Comparison of ENCODE assay signal across 9 cellular contexts in genomic region chr6:32109114-32109764, GRCh38. TPM values are rescaled to one million over a fixed set of nuclear protein-coding genes. Genes with fewer than 3 reads are reported as not detected.
DNase-seq lines count a peak whose midpoint lies in the region; ATAC-seq and TF ChIP-seq lines count a peak whose summit lies in the region.
"Had no signal": no experiment of that assay in that cellular context is flagged by ENCODE, and none has a peak within 500 bp of the region (broad histone marks: within the 10 kb centered on the region; RNA-seq: fewer than 3 reads in every experiment).

Gene TNXB (minus strand): TSS chr6:32109338. CDS start chr6:32098198, 11,140 bp downstream.

- no peak for TF ChIP-seq CTCF in natural killer cell (IDR thresholded peaks at IDR 0.05)

- H3K4me1 Mint-ChIP-seq in activated naive CD8-positive, alpha-beta T cell (ENCODE audit: low read depth): peaks cover 26% of the 10 kb centered on the region
- peaks cover 21% of the 10 kb centered on the region for H3K4me1 Mint-ChIP-seq in activated naive CD8-positive, alpha-beta T cell treated with anti-CD3 and anti-CD28 coated beads for 36 hours
- peaks cover 7 to 33% of the 10 kb centered on the region in 2 donors for H3K4me1 Mint-ChIP-seq in natural killer cell

- DNase-seq in activated naive CD8-positive, alpha-beta T cell treated with anti-CD3 and anti-CD28 coated beads for 36 hours: no peak
- DNase-seq in natural killer cell: no peak
- no peak for DNase-seq in NCI-H2081 treated with DMSO at 0.1 percent for 48 hours (lab: John Stamatoyannopoulos, UW)
- no peak for DNase-seq in amniotic stem cell (lab: John Stamatoyannopoulos, UW)
- DNase-seq in SW480 (ENCODE audit: low spot score): no peak
- DNase-seq: NCI-H345 had no signal

- H3K27me3 Mint-ChIP-seq in activated naive CD8-positive, alpha-beta T cell: peaks cover 2% of the 10 kb centered on the region
- H3K27me3 Mint-ChIP-seq in activated naive CD8-positive, alpha-beta T cell treated with anti-CD3 and anti-CD28 coated beads for 36 hours: peaks cover 9% of the 10 kb centered on the region
- peaks cover 23 to 29% of the 10 kb centered on the region in 2 donors for H3K27me3 Mint-ChIP-seq in natural killer cell (ENCODE audit: low read depth in 2 of 2)

- H3K36me3 Mint-ChIP-seq in activated naive CD8-positive, alpha-beta T cell: no peaks in the 10 kb centered on the region
- H3K36me3 Mint-ChIP-seq in activated naive CD8-positive, alpha-beta T cell treated with anti-CD3 and anti-CD28 coated beads for 36 hours: no peaks in the 10 kb centered on the region
- no peaks in the 10 kb centered on the region for H3K36me3 Mint-ChIP-seq in natural killer cell

- H3K27ac Mint-ChIP-seq in activated naive CD8-positive, alpha-beta T cell: peak within 1 kb of the TSS; percentile 38
- H3K27ac Mint-ChIP-seq in activated naive CD8-positive, alpha-beta T cell treated with anti-CD3 and anti-CD28 coated beads for 36 hours: no peak within 1 kb of the TSS
- H3K27ac Mint-ChIP-seq in natural killer cell: peak within 1 kb of the TSS in 1 of 2 donors; percentile 67

- H3K9me3 Mint-ChIP-seq in activated naive CD8-positive, alpha-beta T cell (ENCODE audit: low read depth): no peaks in the 10 kb centered on the region
- H3K9me3 Mint-ChIP-seq in activated naive CD8-positive, alpha-beta T cell treated with anti-CD3 and anti-CD28 coated beads for 36 hours: no peaks in the 10 kb centered on the region
- no peaks in the 10 kb centered on the region for H3K9me3 Mint-ChIP-seq in natural killer cell

- intact Hi-C loops in natural killer cell (cut with micrococcal nuclease): no loop called here

- ATAC-seq in esophagus mucosa (peak; percentile 7), natural killer cell (peak in 1 of 3 donors; percentile 34), HG02852 (IDR thresholded peaks at IDR 0.05; ENCODE audit: unreplicated experiment) (no peak)

- H3K4me3 Mint-ChIP-seq in activated naive CD8-positive, alpha-beta T cell: peak within 1 kb of the TSS; percentile 43
- H3K4me3 Mint-ChIP-seq in activated naive CD8-positive, alpha-beta T cell treated with anti-CD3 and anti-CD28 coated beads for 36 hours: no peak within 1 kb of the TSS
- H3K4me3 Mint-ChIP-seq in natural killer cell: no peak within 1 kb of the TSS

RNA-seq across cellular contexts. Expression of gene TNXB, which starts in this region (rescaled TPM):
- total RNA-seq in activated naive CD8-positive, alpha-beta T cell treated with anti-CD3 and anti-CD28 coated beads for 36 hours: 1 to 10 TPM in 1 of 2 experiments, under 1 TPM in 1; 0.43 to 1.2 TPM
- total RNA-seq in esophagus mucosa (7.6 TPM), natural killer cell (10 to 100 TPM; 11.7 to 15.2 (median 13.5) TPM)
